In the genomic region with DNA sequence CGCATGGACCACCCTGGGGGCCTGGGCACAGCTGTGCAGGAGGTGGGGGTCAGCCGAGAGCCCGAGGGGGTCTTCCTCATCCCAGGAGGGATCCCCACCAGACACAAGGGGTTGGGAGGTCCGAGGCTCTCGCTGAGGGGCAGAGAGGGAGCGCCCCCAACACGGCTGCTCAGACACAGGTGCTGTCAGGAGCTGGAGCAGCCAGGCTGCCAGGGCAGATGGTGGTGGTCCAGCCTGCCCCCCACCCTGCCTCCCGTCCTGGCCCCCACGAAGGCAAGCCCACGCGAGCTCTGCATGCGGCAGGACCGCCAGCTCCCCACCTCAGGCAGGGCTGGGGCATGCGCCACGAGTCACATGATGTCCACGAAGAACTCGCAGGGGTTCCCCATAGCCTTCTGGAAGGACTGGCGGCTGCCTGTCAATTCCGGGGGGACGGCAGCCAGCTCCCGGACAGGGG, we compare ENCODE assay signal across 1 cellular context.
TF ChIP-seq lines count a peak whose summit lies in the region.

No MANE protein-coding gene starts in this region.

TF ChIP-seq in HEK293, 187 proteins besides CTCF, POLR2A, EP300 and RAD21 (continued from another document):
- TF ChIP-seq, protein P1, sequence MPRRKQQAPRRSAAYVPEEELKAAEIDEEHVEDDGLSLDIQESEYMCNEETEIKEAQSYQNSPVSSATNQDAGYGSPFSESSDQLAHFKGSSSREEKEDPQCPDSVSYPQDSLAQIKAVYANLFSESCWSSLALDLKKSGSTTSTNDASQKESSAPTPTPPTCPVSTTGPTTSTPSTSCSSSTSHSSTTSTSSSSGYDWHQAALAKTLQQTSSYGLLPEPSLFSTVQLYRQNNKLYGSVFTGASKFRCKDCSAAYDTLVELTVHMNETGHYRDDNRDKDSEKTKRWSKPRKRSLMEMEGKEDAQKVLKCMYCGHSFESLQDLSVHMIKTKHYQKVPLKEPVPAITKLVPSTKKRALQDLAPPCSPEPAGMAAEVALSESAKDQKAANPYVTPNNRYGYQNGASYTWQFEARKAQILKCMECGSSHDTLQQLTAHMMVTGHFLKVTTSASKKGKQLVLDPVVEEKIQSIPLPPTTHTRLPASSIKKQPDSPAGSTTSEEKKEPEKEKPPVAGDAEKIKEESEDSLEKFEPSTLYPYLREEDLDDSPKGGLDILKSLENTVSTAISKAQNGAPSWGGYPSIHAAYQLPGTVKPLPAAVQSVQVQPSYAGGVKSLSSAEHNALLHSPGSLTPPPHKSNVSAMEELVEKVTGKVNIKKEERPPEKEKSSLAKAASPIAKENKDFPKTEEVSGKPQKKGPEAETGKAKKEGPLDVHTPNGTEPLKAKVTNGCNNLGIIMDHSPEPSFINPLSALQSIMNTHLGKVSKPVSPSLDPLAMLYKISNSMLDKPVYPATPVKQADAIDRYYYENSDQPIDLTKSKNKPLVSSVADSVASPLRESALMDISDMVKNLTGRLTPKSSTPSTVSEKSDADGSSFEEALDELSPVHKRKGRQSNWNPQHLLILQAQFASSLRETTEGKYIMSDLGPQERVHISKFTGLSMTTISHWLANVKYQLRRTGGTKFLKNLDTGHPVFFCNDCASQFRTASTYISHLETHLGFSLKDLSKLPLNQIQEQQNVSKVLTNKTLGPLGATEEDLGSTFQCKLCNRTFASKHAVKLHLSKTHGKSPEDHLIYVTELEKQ (tag by site-specific recombination; IDR thresholded peaks at IDR 0.05; ENCODE audit: borderline replicate concordance) = no peak
